In the genomic region with DNA sequence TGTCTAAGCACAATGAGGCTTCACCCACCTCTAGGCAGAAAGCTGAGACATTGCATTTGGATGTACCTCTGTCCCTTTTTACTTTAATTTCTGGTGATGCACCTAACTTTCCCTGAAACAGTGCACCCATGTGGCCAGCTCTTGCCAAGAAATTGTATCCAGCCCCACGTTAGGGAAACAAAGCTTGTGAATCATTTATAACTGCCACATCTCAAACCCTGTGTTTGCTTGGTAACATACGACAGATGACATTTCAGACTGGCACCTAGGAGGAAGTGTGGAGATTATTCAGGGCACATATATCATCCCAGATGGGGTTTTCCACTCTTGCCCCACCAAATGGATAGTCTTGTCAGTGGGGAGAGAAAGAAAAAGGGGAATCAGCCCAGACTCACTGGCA, we compare ENCODE assay signal across 2 cellular contexts.
A peak's percentile ranks its signal among the peaks of the same experiment; 100 is the strongest.
TF ChIP-seq lines count a peak whose summit lies in the region.

No MANE protein-coding gene starts in this region.

TF ChIP-seq in SK-N-SH, 30 proteins besides CTCF, POLR2A, EP300 and RAD21 (continued from another document):
- TF ChIP-seq, protein P1, sequence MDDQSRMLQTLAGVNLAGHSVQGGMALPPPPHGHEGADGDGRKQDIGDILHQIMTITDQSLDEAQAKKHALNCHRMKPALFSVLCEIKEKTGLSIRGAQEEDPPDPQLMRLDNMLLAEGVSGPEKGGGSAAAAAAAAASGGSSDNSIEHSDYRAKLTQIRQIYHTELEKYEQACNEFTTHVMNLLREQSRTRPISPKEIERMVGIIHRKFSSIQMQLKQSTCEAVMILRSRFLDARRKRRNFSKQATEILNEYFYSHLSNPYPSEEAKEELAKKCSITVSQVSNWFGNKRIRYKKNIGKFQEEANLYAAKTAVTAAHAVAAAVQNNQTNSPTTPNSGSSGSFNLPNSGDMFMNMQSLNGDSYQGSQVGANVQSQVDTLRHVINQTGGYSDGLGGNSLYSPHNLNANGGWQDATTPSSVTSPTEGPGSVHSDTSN (IDR thresholded peaks at IDR 0.05): peak; percentile 28; the same call in 1 of the 2 replicates

TF ChIP-seq in SK-N-SH treated with all-trans-retinoic acid at 6 μM for 48 hours, 23 proteins besides CTCF, POLR2A, EP300 and RAD21 (continued from another document):
- TF ChIP-seq, protein P2, sequence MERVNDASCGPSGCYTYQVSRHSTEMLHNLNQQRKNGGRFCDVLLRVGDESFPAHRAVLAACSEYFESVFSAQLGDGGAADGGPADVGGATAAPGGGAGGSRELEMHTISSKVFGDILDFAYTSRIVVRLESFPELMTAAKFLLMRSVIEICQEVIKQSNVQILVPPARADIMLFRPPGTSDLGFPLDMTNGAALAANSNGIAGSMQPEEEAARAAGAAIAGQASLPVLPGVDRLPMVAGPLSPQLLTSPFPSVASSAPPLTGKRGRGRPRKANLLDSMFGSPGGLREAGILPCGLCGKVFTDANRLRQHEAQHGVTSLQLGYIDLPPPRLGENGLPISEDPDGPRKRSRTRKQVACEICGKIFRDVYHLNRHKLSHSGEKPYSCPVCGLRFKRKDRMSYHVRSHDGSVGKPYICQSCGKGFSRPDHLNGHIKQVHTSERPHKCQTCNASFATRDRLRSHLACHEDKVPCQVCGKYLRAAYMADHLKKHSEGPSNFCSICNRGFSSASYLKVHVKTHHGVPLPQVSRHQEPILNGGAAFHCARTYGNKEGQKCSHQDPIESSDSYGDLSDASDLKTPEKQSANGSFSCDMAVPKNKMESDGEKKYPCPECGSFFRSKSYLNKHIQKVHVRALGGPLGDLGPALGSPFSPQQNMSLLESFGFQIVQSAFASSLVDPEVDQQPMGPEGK (CRISPR knock-in tag; IDR thresholded peaks at IDR 0.05; ENCODE audit: borderline replicate concordance): no peak
- TF ChIP-seq, protein P3, sequence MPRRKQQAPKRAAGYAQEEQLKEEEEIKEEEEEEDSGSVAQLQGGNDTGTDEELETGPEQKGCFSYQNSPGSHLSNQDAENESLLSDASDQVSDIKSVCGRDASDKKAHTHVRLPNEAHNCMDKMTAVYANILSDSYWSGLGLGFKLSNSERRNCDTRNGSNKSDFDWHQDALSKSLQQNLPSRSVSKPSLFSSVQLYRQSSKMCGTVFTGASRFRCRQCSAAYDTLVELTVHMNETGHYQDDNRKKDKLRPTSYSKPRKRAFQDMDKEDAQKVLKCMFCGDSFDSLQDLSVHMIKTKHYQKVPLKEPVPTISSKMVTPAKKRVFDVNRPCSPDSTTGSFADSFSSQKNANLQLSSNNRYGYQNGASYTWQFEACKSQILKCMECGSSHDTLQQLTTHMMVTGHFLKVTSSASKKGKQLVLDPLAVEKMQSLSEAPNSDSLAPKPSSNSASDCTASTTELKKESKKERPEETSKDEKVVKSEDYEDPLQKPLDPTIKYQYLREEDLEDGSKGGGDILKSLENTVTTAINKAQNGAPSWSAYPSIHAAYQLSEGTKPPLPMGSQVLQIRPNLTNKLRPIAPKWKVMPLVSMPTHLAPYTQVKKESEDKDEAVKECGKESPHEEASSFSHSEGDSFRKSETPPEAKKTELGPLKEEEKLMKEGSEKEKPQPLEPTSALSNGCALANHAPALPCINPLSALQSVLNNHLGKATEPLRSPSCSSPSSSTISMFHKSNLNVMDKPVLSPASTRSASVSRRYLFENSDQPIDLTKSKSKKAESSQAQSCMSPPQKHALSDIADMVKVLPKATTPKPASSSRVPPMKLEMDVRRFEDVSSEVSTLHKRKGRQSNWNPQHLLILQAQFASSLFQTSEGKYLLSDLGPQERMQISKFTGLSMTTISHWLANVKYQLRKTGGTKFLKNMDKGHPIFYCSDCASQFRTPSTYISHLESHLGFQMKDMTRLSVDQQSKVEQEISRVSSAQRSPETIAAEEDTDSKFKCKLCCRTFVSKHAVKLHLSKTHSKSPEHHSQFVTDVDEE (CRISPR knock-in tag; IDR thresholded peaks at IDR 0.05): no peak
- no peak for TF ChIP-seq ZFP3 (CRISPR knock-in tag; IDR thresholded peaks at IDR 0.05)
- no peak for TF ChIP-seq CSDC2 (CRISPR knock-in tag; IDR thresholded peaks at IDR 0.05)
- TF ChIP-seq, protein P4, sequence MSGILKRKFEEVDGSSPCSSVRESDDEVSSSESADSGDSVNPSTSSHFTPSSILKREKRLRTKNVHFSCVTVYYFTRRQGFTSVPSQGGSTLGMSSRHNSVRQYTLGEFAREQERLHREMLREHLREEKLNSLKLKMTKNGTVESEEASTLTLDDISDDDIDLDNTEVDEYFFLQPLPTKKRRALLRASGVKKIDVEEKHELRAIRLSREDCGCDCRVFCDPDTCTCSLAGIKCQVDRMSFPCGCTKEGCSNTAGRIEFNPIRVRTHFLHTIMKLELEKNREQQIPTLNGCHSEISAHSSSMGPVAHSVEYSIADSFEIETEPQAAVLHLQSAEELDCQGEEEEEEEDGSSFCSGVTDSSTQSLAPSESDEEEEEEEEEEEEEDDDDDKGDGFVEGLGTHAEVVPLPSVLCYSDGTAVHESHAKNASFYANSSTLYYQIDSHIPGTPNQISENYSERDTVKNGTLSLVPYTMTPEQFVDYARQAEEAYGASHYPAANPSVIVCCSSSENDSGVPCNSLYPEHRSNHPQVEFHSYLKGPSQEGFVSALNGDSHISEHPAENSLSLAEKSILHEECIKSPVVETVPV (CRISPR knock-in tag; IDR thresholded peaks at IDR 0.05): no peak
